In the genomic region with DNA sequence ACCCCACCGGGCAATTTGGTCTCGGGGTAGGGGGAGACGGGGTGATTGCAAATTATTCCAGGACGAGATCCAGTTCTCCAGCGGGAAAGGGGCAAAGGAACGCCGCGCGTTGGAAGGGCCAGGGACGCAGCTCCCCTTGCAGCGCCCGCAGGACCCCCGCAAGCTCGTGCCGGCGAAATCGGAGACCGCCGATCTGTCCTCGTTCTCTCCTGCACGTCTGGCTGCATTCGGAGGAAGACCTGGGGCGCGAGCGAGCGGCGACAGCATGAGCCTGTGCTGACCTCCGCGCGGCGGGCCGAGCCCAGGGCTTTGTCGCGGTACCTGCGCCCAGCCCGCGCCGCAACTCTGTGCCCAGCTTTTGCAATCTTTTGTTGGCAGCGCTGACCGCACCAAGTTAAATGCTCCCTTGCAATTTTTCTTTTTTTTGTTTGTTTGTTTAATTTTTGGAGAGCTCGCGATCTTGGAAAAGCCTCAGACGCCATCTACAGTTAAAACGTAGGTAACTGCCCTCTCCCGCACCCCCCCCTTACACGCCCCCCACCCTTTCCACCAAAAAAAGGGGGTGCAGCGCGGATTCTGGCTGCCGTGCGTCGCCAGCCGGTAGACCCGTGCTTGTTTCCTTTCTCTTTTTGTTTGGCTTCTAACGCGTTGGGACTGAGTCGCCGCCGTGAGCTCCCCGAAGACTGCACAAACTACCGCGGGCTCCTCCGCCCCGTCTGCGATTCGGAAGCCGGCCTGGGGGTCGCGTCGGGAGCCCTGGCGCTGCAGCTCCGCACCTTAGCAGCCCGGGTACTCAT, we compare ENCODE assay signal across 8 cellular contexts. TPM values are rescaled to one million over a fixed set of nuclear protein-coding genes. Genes with fewer than 3 reads are reported as not detected.
DNase-seq lines count a peak whose midpoint lies in the region; ATAC-seq and TF ChIP-seq lines count a peak whose summit lies in the region.

No MANE protein-coding gene starts in this region.

- peaks cover 54% of the 10 kb centered on the region for H3K79me2 ChIP-seq in osteoblast (ENCODE audit: insufficient read depth, low read length)

- H3K27ac Mint-ChIP-seq in activated naive CD4-positive, alpha-beta T cell treated with anti-CD3 and anti-CD28 coated beads for 36 hours: peak overlapping the region; percentile 76

- no peaks in the 10 kb centered on the region for H3K9me3 Mint-ChIP-seq in activated naive CD4-positive, alpha-beta T cell treated with anti-CD3 and anti-CD28 coated beads for 36 hours

- peak overlapping the region; percentile 95 for H3K4me3 ChIP-seq in HUES64 (ENCODE audit: low read length)
- peak overlapping the region; percentile 48 to 82 for H3K4me3 ChIP-seq in gastroesophageal sphincter
- H3K4me3 ChIP-seq in osteoblast (ENCODE audit: insufficient read depth, low read length): peak overlapping the region; percentile 93

- TF ChIP-seq POLR2A in gastroesophageal sphincter (IDR thresholded peaks at IDR 0.05): peak in 1 of 2 donors; percentile 14

- H3K4me3 Mint-ChIP-seq in activated naive CD4-positive, alpha-beta T cell treated with anti-CD3 and anti-CD28 coated beads for 36 hours: peak overlapping the region; percentile 96

- peak; percentile 58 for DNase-seq in GM10266 (ENCODE audit: extremely low spot score)
- DNase-seq in SHP77 (lab: John Stamatoyannopoulos, UW): peak; percentile 48 to 83
- DNase-seq in activated naive CD4-positive, alpha-beta T cell treated with anti-CD3 and anti-CD28 coated beads for 36 hours: peak; percentile 50
- peak; percentile 90 for DNase-seq in osteoblast (ENCODE audit: insufficient read length, low spot score, missing footprints)

- peak overlapping the region; percentile 94 for H3K9ac ChIP-seq in HUES64 (ENCODE audit: low read depth, low read length)

- peak overlapping the region; percentile 53 for H2AFZ ChIP-seq in osteoblast (ENCODE audit: low read length)

- CTCF ChIA-PET in activated naive CD4-positive, alpha-beta T cell treated with anti-CD3 and anti-CD28 coated beads for 36 hours (lab: Charles Lee): interaction anchor here (0.7 to 4.1 kb wide), 19 partner anchors 10 to 888 kb away, joined by 3 to 33 read pairs (median 6); no protein-coding TSS in a partner anchor

- H3K27me3 ChIP-seq in HUES64 (ENCODE audit: insufficient read depth, low read length) (peaks cover 11% of the 10 kb centered on the region), gastroesophageal sphincter (no peaks in the 10 kb centered on the region), osteoblast (ENCODE audit: insufficient read depth, low read length) (no peaks in the 10 kb centered on the region)

- no peaks in the 10 kb centered on the region for H4K20me1 ChIP-seq in osteoblast (ENCODE audit: insufficient read depth, low read length)

- peaks cover 1% of the 10 kb centered on the region for H3K27me3 Mint-ChIP-seq in activated naive CD4-positive, alpha-beta T cell treated with anti-CD3 and anti-CD28 coated beads for 36 hours (ENCODE audit: low read depth)

- no peak for TF ChIP-seq EP300 in gastroesophageal sphincter (IDR thresholded peaks at IDR 0.05)

- H3K4me2 ChIP-seq in osteoblast (ENCODE audit: insufficient read depth, low read length): peak overlapping the region; percentile 85

- under 1% methylated on average over 72 of the region's 72 CpGs for whole genome bisulfite sequencing in HUES64
- WGBS in gastroesophageal sphincter (ENCODE audit: low coverage in 1 of 2), 2 donors: 0 to 1% methylated on average over 10 to 12 of the region's 72 CpGs

- peaks cover 42% of the 10 kb centered on the region for H3K4me1 ChIP-seq in HUES64 (ENCODE audit: insufficient read depth, low read length)
- H3K4me1 ChIP-seq in gastroesophageal sphincter: peaks cover 0 to 69% (median 12%) of the 10 kb centered on the region in 3 donors
- H3K4me1 ChIP-seq in osteoblast (ENCODE audit: insufficient read depth, low read length): peaks cover 44% of the 10 kb centered on the region

- no peaks in the 10 kb centered on the region; the same call in 1 of the 2 replicates for H3K36me3 ChIP-seq in HUES64 (ENCODE audit: insufficient read depth, low read length)
- H3K36me3 ChIP-seq in gastroesophageal sphincter: no peaks in the 10 kb centered on the region
- no peaks in the 10 kb centered on the region for H3K36me3 ChIP-seq in osteoblast (ENCODE audit: insufficient read depth, low read length)

- H3K9me3 ChIP-seq in HUES64 (ENCODE audit: insufficient read depth, low read depth, low read length) (no peaks in the 10 kb centered on the region), gastroesophageal sphincter (no peaks in the 10 kb centered on the region), osteoblast (ENCODE audit: low read depth, low read length) (no peaks in the 10 kb centered on the region)

- H3K36me3 Mint-ChIP-seq in activated naive CD4-positive, alpha-beta T cell treated with anti-CD3 and anti-CD28 coated beads for 36 hours (ENCODE audit: low read depth): no peaks in the 10 kb centered on the region

- peaks cover 54% of the 10 kb centered on the region for H3K4me1 Mint-ChIP-seq in activated naive CD4-positive, alpha-beta T cell treated with anti-CD3 and anti-CD28 coated beads for 36 hours (ENCODE audit: low read depth)

- ATAC-seq in gastroesophageal sphincter (peak; percentile 19), GM21723 (IDR thresholded peaks at IDR 0.05; ENCODE audit: unreplicated experiment) (no peak), GM18517 (IDR thresholded peaks at IDR 0.05; ENCODE audit: unreplicated experiment) (no peak)

- H3K27ac ChIP-seq in HUES64 (ENCODE audit: low read depth, low read length): peak overlapping the region; percentile 60
- peak overlapping the region; percentile 89 to 95 (median 90) for H3K27ac ChIP-seq in gastroesophageal sphincter
- peak overlapping the region; percentile 86 for H3K27ac ChIP-seq in osteoblast (ENCODE audit: low read depth, low read length)

- peak; percentile 6 for TF ChIP-seq CTCF in GM10266 (IDR thresholded peaks at IDR 0.05; ENCODE audit: control insufficient read depth, insufficient read depth, low read depth, missing control alignments)
- TF ChIP-seq CTCF in gastroesophageal sphincter (IDR thresholded peaks at IDR 0.05): peak in 3 of 4 experiments; percentile 27 to 67 (median 35)
- peak; percentile 35 for TF ChIP-seq CTCF in osteoblast (IDR thresholded peaks at IDR 0.05; ENCODE audit: extremely low read depth, low read depth, low read length)

- intact Hi-C loops in activated naive CD4-positive, alpha-beta T cell treated with anti-CD3 and anti-CD28 coated beads for 36 hours (cut with micrococcal nuclease): loop anchor here (2.0 to 5.0 kb wide), 7 partner anchors 213 to 1030 kb away; no protein-coding TSS in a partner anchor

RNA-seq across cellular contexts. Expression of gene TRIB2, which starts 0.7 kb away (rescaled TPM):
- polyA plus RNA-seq in HUES64 (2013, experiment 1 of 2): 54.8 TPM
- 66.3 TPM for polyA plus RNA-seq in HUES64 (2013, experiment 2 of 2)
- total RNA-seq in activated naive CD4-positive, alpha-beta T cell treated with anti-CD3 and anti-CD28 coated beads for 36 hours: 1 to 10 TPM; 3.7 to 4.4 TPM
- 10 to 100 TPM; 22.7 to 54.2 (median 32.3) TPM for total RNA-seq in gastroesophageal sphincter
- total RNA-seq in osteoblast: 79.6 and 86.3 TPM in 2 replicates

Comparison
In these comparisons a context has a peak if more than half of its experiments do, and no peak if none do; other contexts are left out.
1. RNA of gene TRIB2, which starts 0.7 kb away (total RNA-seq): 79.6 to 86.3 TPM in osteoblast and 22.7 to 54.2 TPM in gastroesophageal sphincter; 3.7 to 4.4 TPM in activated naive CD4-positive, alpha-beta T cell treated with anti-CD3 and anti-CD28 coated beads for 36 hours; every median in the first group is over 4 times any median in the second.
2. Peak in every context shown above with its lines, with median percentiles within 50 percentile points of each other: DNase-seq, CTCF ChIP-seq, H3K27ac ChIP-seq and H3K4me3 ChIP-seq.